33 cellular contexts compared by ENCODE assay signal in the genomic region with DNA sequence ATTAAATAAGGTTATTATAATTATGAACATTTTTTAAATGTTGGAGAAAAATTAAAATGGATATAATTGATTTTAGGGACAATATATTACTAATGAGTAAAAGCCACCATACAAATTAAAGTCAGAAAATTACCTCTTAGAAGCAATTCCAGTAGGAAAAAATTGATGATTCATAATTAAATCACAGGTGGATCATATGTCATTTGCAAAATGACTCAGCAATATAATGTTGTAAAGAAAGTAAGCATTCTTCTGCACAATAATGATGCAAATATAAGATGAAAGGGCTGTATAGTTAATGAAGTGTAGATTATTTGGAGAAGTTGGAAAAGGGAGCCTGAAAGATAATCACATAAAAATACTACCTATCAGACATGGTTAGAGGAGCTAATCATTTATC. TPM values are rescaled to one million over a fixed set of nuclear protein-coding genes. Genes with fewer than 3 reads are reported as not detected.
DNase-seq lines count a peak whose midpoint lies in the region; ATAC-seq, FAIRE-seq and TF ChIP-seq lines count a peak whose summit lies in the region.
"Had no signal": no experiment of that assay in that cellular context is flagged by ENCODE, and none has a peak within 500 bp of the region (broad histone marks: within the 10 kb centered on the region; RNA-seq: fewer than 3 reads in every experiment).

No MANE protein-coding gene starts in this region.

- H4K20me1 ChIP-seq in HepG2 (ENCODE audit: insufficient read depth, low read length) (no peaks in the 10 kb centered on the region), PC-9 (ENCODE audit: insufficient read depth) (no peaks in the 10 kb centered on the region), K562 (replicated peaks; ENCODE audit: control insufficient read depth, insufficient read depth, low read length) (no peaks in the 10 kb centered on the region)

- H2AFZ ChIP-seq in HepG2 (ENCODE audit: low read length) (no peak overlapping the region), PC-9 (no peak overlapping the region; the same call in 1 of the 2 replicates), K562 (ENCODE audit: low read depth, low read length) (no peak overlapping the region)

- no peak for DNase-seq in HepG2 (ENCODE audit: low spot score)
- DNase-seq in right lobe of liver, result no peak
- DNase-seq in PC-9, result peak in 1 of 2 experiments; percentile 45
- DNase-seq in K562 (ENCODE audit: extremely low read depth in 1 of 4, low spot score in 3 of 4), result no peak
- no peak for DNase-seq in NCI-H2196 treated with DMSO at 0.1 percent for 48 hours (lab: John Stamatoyannopoulos, UW; ENCODE audit: unreplicated experiment)
- no peak for DNase-seq in Ammon's horn (ENCODE audit: low spot score)
- DNase-seq: activated B cell treated with CpG ODN at 0.5 μM for 24 hours; activated CD4-positive, alpha-beta T cell treated with anti-CD3 and anti-CD28 coated beads, Interleukin-2, amount 50 U/mL, for 1 hour; activated gamma-delta T cell; activated naive CD8-positive, alpha-beta T cell treated with anti-CD3 and anti-CD28 coated beads, Interleukin-2, amount 10 ng/mL, durations not matched to agents 7 days and 5 days; activated T-cell treated with anti-CD3 and anti-CD28 coated beads, Interleukin-2, amount 50 U/mL, for 24 hours; AML-193; aorta; caudate nucleus; CD8-positive, alpha-beta T cell; DMS153; effector CD8-positive, alpha-beta T cell; left lung; NCI-H1092 treated with DMSO at 0.1 percent for 48 hours; NCI-H187 treated with DMSO at 0.1 percent for 48 hours; NCI-H526; NK-92 treated with Interleukin-12 subunit alpha and Interleukin-12 subunit beta, amount 100 ng/mL, for 24 hours; T-helper 1 cell; tibial artery had no signal

- no peak overlapping the region for H3K27ac ChIP-seq in HepG2 (ENCODE audit: extremely low read length, insufficient read depth, low read length)
- no peak overlapping the region for H3K27ac ChIP-seq in right lobe of liver
- H3K27ac ChIP-seq in PC-9, result peak overlapping the region; percentile 33; the same call in 1 of the 2 replicates
- H3K27ac ChIP-seq in K562 (ENCODE audit: extremely low read depth, low read depth, low read length), result no peak overlapping the region
- H3K27ac ChIP-seq: coronary artery, left lung, right atrium auricular region, tibial artery, vagina had no signal

- ATAC-seq in HepG2 (no peak), right lobe of liver (no peak), K562 (no peak), HG03108 (IDR thresholded peaks at IDR 0.05; ENCODE audit: unreplicated experiment) (no peak)
- ATAC-seq: CD8-positive, alpha-beta T cell; left lung; Panc1 had no signal

- H3F3A ChIP-seq in PC-9 (ENCODE audit: insufficient read depth, low read depth), result 0 out of 2 replicates have a peak, but pooled peaks cover 3% of the 10 kb centered on the region

- H3K9me3 ChIP-seq in HepG2 (ENCODE audit: low read length), result no peaks in the 10 kb centered on the region
- no peaks in the 10 kb centered on the region for H3K9me3 ChIP-seq in right lobe of liver
- peaks cover 19% of the 10 kb centered on the region for H3K9me3 ChIP-seq in PC-9 (ENCODE audit: insufficient read depth, low read depth)
- H3K9me3 ChIP-seq in K562 (replicated peaks; ENCODE audit: control insufficient read depth, insufficient read depth, low read depth, low read length), result no peaks in the 10 kb centered on the region
- no peaks in the 10 kb centered on the region for H3K9me3 ChIP-seq in skeletal muscle satellite cell (replicated peaks; ENCODE audit: low read length)
- H3K9me3 ChIP-seq: left lung, right atrium auricular region, tibial artery, vagina had no signal

- H3K27me3 ChIP-seq in HepG2 (ENCODE audit: control insufficient read depth in 1 of 2, insufficient read depth in 2 of 2, low read length in 2 of 2), result no peaks in the 10 kb centered on the region
- H3K27me3 ChIP-seq in right lobe of liver, result no peaks in the 10 kb centered on the region
- no peaks in the 10 kb centered on the region for H3K27me3 ChIP-seq in PC-9 (ENCODE audit: insufficient read depth, low read depth)
- no peaks in the 10 kb centered on the region for H3K27me3 ChIP-seq in K562 (ENCODE audit: control insufficient read depth in 2 of 2, insufficient read depth in 2 of 2, low read length in 2 of 2)
- no peaks in the 10 kb centered on the region for H3K27me3 ChIP-seq in skeletal muscle satellite cell (ENCODE audit: control insufficient read depth, insufficient read depth, low read length)
- H3K27me3 ChIP-seq: right atrium auricular region, tibial artery, vagina had no signal

- TF ChIP-seq POLR2A in HepG2 (IDR thresholded peaks at IDR 0.05; ENCODE audit: insufficient read depth in 1 of 2, low read depth in 2 of 2, low read length in 2 of 2) (no peak), right lobe of liver (IDR thresholded peaks at IDR 0.05) (no peak), K562 (conservative IDR thresholded peaks at IDR 0.05) (no peak)

- H3K4me2 ChIP-seq in HepG2 (ENCODE audit: low read depth, low read length) (no peak overlapping the region), PC-9 (peak overlapping the region; percentile 8; the same call in 1 of the 2 replicates), K562 (ENCODE audit: insufficient read depth, low read length) (no peak overlapping the region), skeletal muscle satellite cell (ENCODE audit: low read length) (peak overlapping the region; percentile 38)

- no peak overlapping the region for H3K4me3 ChIP-seq in HepG2 (replicated peaks in 1 of 3; ENCODE audit: insufficient read depth in 1 of 3, low read depth in 2 of 3, low read length in 3 of 3)
- H3K4me3 ChIP-seq in right lobe of liver, result no peak overlapping the region
- H3K4me3 ChIP-seq in PC-9, result no peak overlapping the region
- no peak overlapping the region for H3K4me3 ChIP-seq in K562
- no peak overlapping the region for H3K4me3 ChIP-seq in skeletal muscle satellite cell (ENCODE audit: low read length)
- H3K4me3 ChIP-seq: coronary artery, left lung, right atrium auricular region, tibial artery, vagina had no signal

- CTCF ChIA-PET in HepG2 (lab: Yijun Ruan, JAX; ENCODE audit: low intra/inter-chr PET ratio, low total read pairs), result no interaction called here
- CTCF ChIA-PET in PC-9 (lab: Charles Lee), result interaction anchor here (0.7 kb wide), 1 partner anchor 232 kb away, joined by 3 read pairs; no protein-coding TSS in a partner anchor
- CTCF ChIA-PET in K562 (lab: Yijun Ruan, JAX; ENCODE audit: low intra/inter-chr PET ratio), result no interaction called here

- intact Hi-C loops in HepG2 (cut with micrococcal nuclease; ENCODE audit: unreplicated experiment), result no loop called here
- intact Hi-C loops in right lobe of liver (cut with DNase I), result no loop called here
- intact Hi-C loops in PC-9 (cut with micrococcal nuclease; ENCODE audit: unreplicated experiment), result no loop called here
- intact Hi-C loops in K562 (cut with micrococcal nuclease), result no loop called here

- H3K36me3 ChIP-seq in HepG2 (replicated peaks in 1 of 2; ENCODE audit: control insufficient read depth in 1 of 2, insufficient read depth in 2 of 2, low read length in 2 of 2) (no peaks in the 10 kb centered on the region), right lobe of liver (no peaks in the 10 kb centered on the region), PC-9 (ENCODE audit: low read depth) (no peaks in the 10 kb centered on the region), K562 (ENCODE audit: control insufficient read depth, insufficient read depth, low read length) (no peaks in the 10 kb centered on the region), skeletal muscle satellite cell (ENCODE audit: insufficient read depth, low read length) (no peaks in the 10 kb centered on the region)
- H3K36me3 ChIP-seq: left lung, right atrium auricular region, tibial artery, vagina had no signal

- TF ChIP-seq CTCF in HepG2 (CRISPR knock-in tag; IDR thresholded peaks at IDR 0.05) (no peak), right lobe of liver (IDR thresholded peaks at IDR 0.05) (no peak), PC-9 (conservative IDR thresholded peaks at IDR 0.05) (no peak), K562 (IDR thresholded peaks at IDR 0.05 in 2 of 3, conservative IDR thresholded peaks at IDR 0.05 in 1 of 3; ENCODE audit: insufficient read depth in 2 of 3, low read depth in 1 of 3, low read length in 3 of 3) (no peak)

- in situ Hi-C loops in HepG2 (cut with HindIII; ENCODE audit: extremely low pct_ligation_motif_present, low pct_unique_long_range_greater_than_20kb) (no loop called here), K562 (cut with MboI) (no loop called here)

- FAIRE-seq in HepG2 (lab: Jason Lieb, UNC), result no peak
- FAIRE-seq in K562 (lab: Jason Lieb, UNC), result no peak

- TF ChIP-seq EP300 in HepG2 (IDR thresholded peaks at IDR 0.05; ENCODE audit: low read depth in 2 of 2, low read length in 2 of 2) (no peak), HepG2 (CRISPR knock-in tag; IDR thresholded peaks at IDR 0.05; ENCODE audit: borderline replicate concordance) (no peak), K562 (IDR thresholded peaks at IDR 0.05; ENCODE audit: low read length) (no peak)

- no peaks in the 10 kb centered on the region for H3K4me1 ChIP-seq in HepG2 (ENCODE audit: insufficient read depth, low read length)
- H3K4me1 ChIP-seq in right lobe of liver, result no peaks in the 10 kb centered on the region
- H3K4me1 ChIP-seq in PC-9 (replicated peaks; ENCODE audit: insufficient read depth), result peaks cover 14% of the 10 kb centered on the region
- H3K4me1 ChIP-seq in K562 (replicated peaks in 1 of 2; ENCODE audit: control insufficient read depth in 2 of 2, insufficient read depth in 2 of 2, low read length in 2 of 2), result no peaks in the 10 kb centered on the region
- H3K4me1 ChIP-seq in skeletal muscle satellite cell (ENCODE audit: control insufficient read depth, insufficient read depth, low read length), result peaks cover 16% of the 10 kb centered on the region
- H3K4me1 ChIP-seq: left lung, right atrium auricular region, tibial artery, vagina had no signal

- H3K9ac ChIP-seq in HepG2 (ENCODE audit: insufficient read depth, low read depth, low read length), result no peak overlapping the region
- no peak overlapping the region for H3K9ac ChIP-seq in K562 (ENCODE audit: insufficient read depth in 1 of 2, low read depth in 2 of 2, low read length in 2 of 2)
- no peak overlapping the region for H3K9ac ChIP-seq in skeletal muscle satellite cell (ENCODE audit: low read depth, low read length)

- BruUV-seq in HepG2 (replicated peaks; lab: Mats Ljungman, UMichigan) (no TSS peak), PC-9 (replicated peaks; lab: Mats Ljungman, UMichigan) (no TSS peak), K562 (replicated peaks; lab: Mats Ljungman, UMichigan) (no TSS peak)

- H3K9me2 ChIP-seq in PC-9 (ENCODE audit: insufficient read depth), result no peaks in the 10 kb centered on the region

- TF ChIP-seq RAD21 in HepG2 (CRISPR knock-in tag; IDR thresholded peaks at IDR 0.05), result no peak
- TF ChIP-seq RAD21 in K562 (CRISPR knock-in tag; conservative IDR thresholded peaks at IDR 0.05 in 1 of 2, IDR thresholded peaks at IDR 0.05 in 1 of 2), result no peak

- no peaks in the 10 kb centered on the region for H3K79me2 ChIP-seq in HepG2 (ENCODE audit: insufficient read depth, low read length)
- no peaks in the 10 kb centered on the region for H3K79me2 ChIP-seq in PC-9 (ENCODE audit: low read depth)
- H3K79me2 ChIP-seq in K562 (ENCODE audit: control insufficient read depth, insufficient read depth, low read length), result no peaks in the 10 kb centered on the region

- POLR2A ChIA-PET in HepG2 (lab: Yijun Ruan, JAX) (no interaction called here), PC-9 (lab: Charles Lee; ENCODE audit: unreplicated experiment) (no interaction called here), K562 (lab: Yijun Ruan, JAX) (no interaction called here)

- H3K9me1 ChIP-seq in K562 (ENCODE audit: control insufficient read depth, insufficient read depth, low read length), result no peaks in the 10 kb centered on the region

RNA-seq across cellular contexts. Expression of gene ZPLD1, which starts 25.8 kb away (rescaled TPM):
- not detected in 2 replicates for total RNA-seq in HepG2 (2016; rRNA removed; fragmentation: Illumina TruSeq; extraction: Trizol)
- total RNA-seq in HepG2 (2016; cell fraction: cytosol; rRNA removed; fragmentation: Illumina TruSeq; extraction: Trizol; ENCODE audit: low read depth), result not detected in 2 replicates
- not detected in 2 replicates for total RNA-seq in HepG2 (2016; cell fraction: insoluble cytoplasmic fraction; rRNA removed; fragmentation: Illumina TruSeq; extraction: Trizol)
- not detected in 2 replicates for total RNA-seq in HepG2 (2016; cell fraction: membrane; rRNA removed; fragmentation: Illumina TruSeq; extraction: Trizol)
- not detected in 2 replicates for total RNA-seq in HepG2 (2016; cell fraction: nucleus; rRNA removed; fragmentation: Illumina TruSeq; extraction: Trizol)
- polyA plus RNA-seq in HepG2 (2011; rRNA removed), result not detected in 2 replicates
- polyA plus RNA-seq in HepG2 (2011; cell fraction: cytosol; rRNA removed), result not detected in 2 replicates
- not detected in 2 replicates for polyA plus RNA-seq in HepG2 (2011; cell fraction: nucleus; rRNA removed)
- polyA plus RNA-seq in HepG2 (2012), result not detected in 2 replicates
- not detected in 2 replicates for polyA plus RNA-seq in HepG2 (2016; cell fraction: cytosol; fragmentation: Illumina TruSeq; extraction: Trizol; ENCODE audit: low read depth)
- polyA plus RNA-seq in HepG2 (2016; cell fraction: insoluble cytoplasmic fraction; fragmentation: Illumina TruSeq; extraction: Trizol; ENCODE audit: low read depth), result not detected in 2 replicates
- polyA plus RNA-seq in HepG2 (2016; cell fraction: membrane; fragmentation: Illumina TruSeq; extraction: Trizol; ENCODE audit: low read depth), result not detected in 2 replicates
- not detected in 2 replicates for polyA plus RNA-seq in HepG2 (2016; cell fraction: nucleus; fragmentation: Illumina TruSeq; extraction: Trizol; ENCODE audit: insufficient read depth, low read depth)
- not detected in 2 replicates for polyA minus RNA-seq in HepG2 (2011; rRNA and poly(A)+ RNA removed; ENCODE audit: low replicate concordance)
- not detected in 2 replicates for polyA minus RNA-seq in HepG2 (2011; cell fraction: cytosol; rRNA and poly(A)+ RNA removed)
- polyA minus RNA-seq in HepG2 (2011; cell fraction: nucleus; rRNA and poly(A)+ RNA removed), result not detected in 2 replicates
- under 1 TPM in 4 of 6 experiments, not detected in 2; 0.04 to 0.12 (median 0.07) TPM for total RNA-seq in right lobe of liver
- total RNA-seq in PC-9 (2021), result not detected in 2 replicates
- not detected in 2 replicates for total RNA-seq in K562 (2011; cell fraction: chromatin; rRNA removed; ENCODE audit: low replicate concordance)
- not detected in 2 replicates for total RNA-seq in K562 (2011; cell fraction: nucleolus; rRNA removed)
- total RNA-seq in K562 (2011; cell fraction: nucleoplasm; rRNA removed), result not detected in 2 replicates
- not detected in 2 replicates for total RNA-seq in K562 (2014; rRNA removed)
- 0.10 TPM in 1 of 2 replicates, not detected in the other for total RNA-seq in K562 (2014; rRNA removed; fragmentation: Illumina TruSeq; extraction: Trizol)
- total RNA-seq in K562 (2015; rRNA removed; fragmentation: Illumina TruSeq; extraction: Trizol), result not detected in 2 replicates
- not detected in 2 replicates for total RNA-seq in K562 (2021)
- not detected in 2 replicates for polyA plus RNA-seq in K562 (2011; rRNA removed)
- not detected in 2 replicates for polyA plus RNA-seq in K562 (2011; cell fraction: cytosol; rRNA removed)
- polyA plus RNA-seq in K562 (2011; cell fraction: nucleus; rRNA removed), result not detected in 2 replicates
- 0.01 and 0.08 TPM in 2 replicates for polyA plus RNA-seq in K562 (2012)
- polyA plus RNA-seq in K562 (2014; fragmentation: Illumina TruSeq; extraction: Trizol), result 0.10 TPM in 1 of 2 replicates, not detected in the other
- polyA plus RNA-seq in K562 (2014; fragmentation: Nextera tagmentation; extraction: Ambion mirVana), result under 1 TPM in 1 of 2 experiments, not detected in 1; 0.03 TPM
- 0.04 TPM in 1 of 2 replicates, not detected in the other for polyA plus RNA-seq in K562 (2014; rRNA removed)
- polyA minus RNA-seq in K562 (2011; rRNA and poly(A)+ RNA removed), result not detected in 2 replicates
- polyA minus RNA-seq in K562 (2011; cell fraction: cytosol; rRNA and poly(A)+ RNA removed), result not detected in 2 replicates
- polyA minus RNA-seq in K562 (2011; cell fraction: nucleus; rRNA and poly(A)+ RNA removed), result not detected in 2 replicates
- total RNA-seq in skeletal muscle satellite cell (2012; rRNA removed), result 0.22 and 0.25 TPM in 2 replicates
- total RNA-seq: A172; activated B cell treated with CpG ODN at 0.5 μM for 24 hours; activated naive CD8-positive, alpha-beta T cell treated with anti-CD3 and anti-CD28 coated beads, Interleukin-2, amount 10 ng/mL, durations not matched to agents 7 days and 5 days; CD8-positive, alpha-beta T cell; G401; right atrium auricular region; vagina had no signal
- polyA plus RNA-seq: aorta, IgD-negative memory B cell had no signal

Comparison
In these comparisons a context has a peak if more than half of its experiments do, and no peak if none do; other contexts are left out.
1. H3K4me2 ChIP-seq: peak in PC-9 (single experiment) and skeletal muscle satellite cell (single experiment); none in HepG2 (single experiment) and K562 (single experiment).
2. Of the 241 proteins assayed by ChIP-seq in both HepG2 and K562: peak only in HepG2: MAFF and MAFK; only in K562: MAFG; in both: none; in neither: 238.